In genomic region chr3:187025656-187026320, GRCh38 we compare ENCODE assay signal across 8 cellular contexts.
DNase-seq lines count a peak whose midpoint lies in the region; ATAC-seq and TF ChIP-seq lines count a peak whose summit lies in the region.

No MANE protein-coding gene starts in this region.

- in situ Hi-C loops in GM13977 (cut with MboI; ENCODE audit: low pct_unique_long_range_greater_than_20kb, low sequenced_read_pairs, unreplicated experiment), result no loop called here

- TF ChIP-seq POLR2A in GM18505 (IDR thresholded peaks at IDR 0.05; ENCODE audit: borderline replicate concordance, extremely low read depth, insufficient read depth, insufficient read length), result peak; percentile 47

- POLR2A ChIA-PET in activated CD4-positive, alpha-beta memory T cell treated with anti-CD3 and anti-CD28 coated beads, Interleukin-2, amount 10 ng/mL, durations not matched to agents 7 days and 5 days (lab: Charles Lee), result interaction anchor here (0.8 to 4.7 kb wide), 21 partner anchors 10 to 241 kb away, joined by 3 to 108 read pairs (median 6); partner anchors contain the start of genes EIF4A2, RFC4, RPL39L and ST6GAL1

- CTCF ChIA-PET in activated CD4-positive, alpha-beta memory T cell treated with anti-CD3 and anti-CD28 coated beads, Interleukin-2, amount 10 ng/mL, durations not matched to agents 7 days and 5 days (lab: Charles Lee), result interaction anchor here (0.6 to 3.2 kb wide), 14 partner anchors 10 to 176 kb away, joined by 3 to 22 read pairs (median 4); partner anchors contain the start of gene RPL39L

- H3K27ac Mint-ChIP-seq in activated CD4-positive, alpha-beta memory T cell treated with anti-CD3 and anti-CD28 coated beads, Interleukin-2, amount 10 ng/mL, durations not matched to agents 7 days and 5 days, result peak overlapping the region; percentile 88
- peak overlapping the region; percentile 69 to 89 for H3K27ac Mint-ChIP-seq in natural killer cell treated with Interleukin-12 subunit alpha and Interleukin-12 subunit beta and Interleukin-15 and Interleukin-18, amount 100 ng/mL, for 72 hours

- H3K27me3 Mint-ChIP-seq in activated CD4-positive, alpha-beta memory T cell treated with anti-CD3 and anti-CD28 coated beads, Interleukin-2, amount 10 ng/mL, durations not matched to agents 7 days and 5 days, result no peaks in the 10 kb centered on the region
- H3K27me3 Mint-ChIP-seq in natural killer cell treated with Interleukin-12 subunit alpha and Interleukin-12 subunit beta and Interleukin-15 and Interleukin-18, amount 100 ng/mL, for 72 hours, result no peaks in the 10 kb centered on the region

- peaks cover 52% of the 10 kb centered on the region for H3K36me3 Mint-ChIP-seq in activated CD4-positive, alpha-beta memory T cell treated with anti-CD3 and anti-CD28 coated beads, Interleukin-2, amount 10 ng/mL, durations not matched to agents 7 days and 5 days (ENCODE audit: low read depth)
- peaks cover 17% of the 10 kb centered on the region for H3K36me3 Mint-ChIP-seq in natural killer cell treated with Interleukin-12 subunit alpha and Interleukin-12 subunit beta and Interleukin-15 and Interleukin-18, amount 100 ng/mL, for 72 hours

- ATAC-seq in GM18505 (IDR thresholded peaks at IDR 0.05; ENCODE audit: unreplicated experiment) (peak; percentile 28), HG02973 (IDR thresholded peaks at IDR 0.05; ENCODE audit: unreplicated experiment) (peak; percentile 28), GM19023 (IDR thresholded peaks at IDR 0.05; ENCODE audit: unreplicated experiment) (no peak)
- ATAC-seq in natural killer cell treated with Interleukin-12 subunit alpha and Interleukin-12 subunit beta and Interleukin-15 and Interleukin-18, amount 100 ng/mL, for 72 hours, result peak; percentile 30 to 51

- H3K4me3 Mint-ChIP-seq in activated CD4-positive, alpha-beta memory T cell treated with anti-CD3 and anti-CD28 coated beads, Interleukin-2, amount 10 ng/mL, durations not matched to agents 7 days and 5 days, result peak overlapping the region; percentile 73
- peak overlapping the region; percentile 64 for H3K4me3 Mint-ChIP-seq in natural killer cell treated with Interleukin-12 subunit alpha and Interleukin-12 subunit beta and Interleukin-15 and Interleukin-18, amount 100 ng/mL, for 72 hours

- DNase-seq in activated CD4-positive, alpha-beta memory T cell treated with anti-CD3 and anti-CD28 coated beads, Interleukin-2, amount 10 ng/mL, durations not matched to agents 7 days and 5 days, result peak; percentile 47
- DNase-seq in natural killer cell treated with Interleukin-12 subunit alpha and Interleukin-12 subunit beta and Interleukin-15 and Interleukin-18, amount 100 ng/mL, for 72 hours (ENCODE audit: low spot score), result no peak
- DNase-seq in NCI-H2171 (lab: John Stamatoyannopoulos, UW) (no peak), GM13977 (ENCODE audit: low spot score) (no peak), NCI-H748 (lab: John Stamatoyannopoulos, UW; ENCODE audit: unreplicated experiment) (no peak)

- peaks cover 72% of the 10 kb centered on the region for H3K4me1 Mint-ChIP-seq in activated CD4-positive, alpha-beta memory T cell treated with anti-CD3 and anti-CD28 coated beads, Interleukin-2, amount 10 ng/mL, durations not matched to agents 7 days and 5 days
- peaks cover 51 to 53% of the 10 kb centered on the region in 2 donors for H3K4me1 Mint-ChIP-seq in natural killer cell treated with Interleukin-12 subunit alpha and Interleukin-12 subunit beta and Interleukin-15 and Interleukin-18, amount 100 ng/mL, for 72 hours (ENCODE audit: low read depth in 2 of 2)

- TF ChIP-seq CTCF in GM13977 (IDR thresholded peaks at IDR 0.05; ENCODE audit: extremely low read depth, insufficient read depth, missing control alignments), result no peak

- H3K9me3 Mint-ChIP-seq in activated CD4-positive, alpha-beta memory T cell treated with anti-CD3 and anti-CD28 coated beads, Interleukin-2, amount 10 ng/mL, durations not matched to agents 7 days and 5 days, result peaks cover 3% of the 10 kb centered on the region
- H3K9me3 Mint-ChIP-seq in natural killer cell treated with Interleukin-12 subunit alpha and Interleukin-12 subunit beta and Interleukin-15 and Interleukin-18, amount 100 ng/mL, for 72 hours, result no peaks in the 10 kb centered on the region
